2 cellular contexts compared by ENCODE assay signal in genomic region chr12:96247567-96247962, GRCh38.
TF ChIP-seq lines count a peak whose summit lies in the region.

No MANE protein-coding gene starts in this region.

TF ChIP-seq in SK-N-SH, 30 proteins besides CTCF, POLR2A, EP300 and RAD21 (continued from another document):
- no peak for TF ChIP-seq POLR2AphosphoS5 (IDR thresholded peaks at IDR 0.05; ENCODE audit: low read depth, low read length)
- TF ChIP-seq SIN3A (IDR thresholded peaks at IDR 0.05; ENCODE audit: borderline replicate concordance, low read depth, low read length) = no peak
- TF ChIP-seq MAX (IDR thresholded peaks at IDR 0.05; ENCODE audit: low read depth) = no peak
- no peak for TF ChIP-seq IRF3 (IDR thresholded peaks at IDR 0.05; ENCODE audit: low read depth, low read length)
- TF ChIP-seq ELF1 (IDR thresholded peaks at IDR 0.05) = no peak
- TF ChIP-seq FOSL2 (IDR thresholded peaks at IDR 0.05; ENCODE audit: borderline replicate concordance, low read depth) = peak; percentile 46; the same call in 1 of the 2 replicates
- no peak for TF ChIP-seq RCOR1 (IDR thresholded peaks at IDR 0.05; ENCODE audit: low read length)
- no peak for TF ChIP-seq GABPA (IDR thresholded peaks at IDR 0.05; ENCODE audit: low read depth)
- TF ChIP-seq NRF1 (IDR thresholded peaks at IDR 0.05; ENCODE audit: low read depth, low read length) = no peak

TF ChIP-seq in SK-N-SH treated with all-trans-retinoic acid at 6 μM for 48 hours, 23 proteins besides CTCF, POLR2A, EP300 and RAD21 (continued from another document):
- TF ChIP-seq CSRNP3 (CRISPR knock-in tag; IDR thresholded peaks at IDR 0.05) = no peak
- no peak for TF ChIP-seq OSR1 (CRISPR knock-in tag; IDR thresholded peaks at IDR 0.05)
- no peak for TF ChIP-seq CREB5 (CRISPR knock-in tag; IDR thresholded peaks at IDR 0.05; ENCODE audit: low read depth)
- TF ChIP-seq ZC3H10 (CRISPR knock-in tag; IDR thresholded peaks at IDR 0.05) = no peak
- TF ChIP-seq ESRRG (CRISPR knock-in tag; IDR thresholded peaks at IDR 0.05) = no peak
